In genomic region chr11:69683764-69684333, GRCh38 we compare ENCODE assay signal across 12 cellular contexts. TPM values are rescaled to one million over a fixed set of nuclear protein-coding genes. Genes with fewer than 3 reads are reported as not detected.
DNase-seq lines count a peak whose midpoint lies in the region; ATAC-seq and TF ChIP-seq lines count a peak whose summit lies in the region.
"Had no signal": no experiment of that assay in that cellular context is flagged by ENCODE, and none has a peak within 500 bp of the region (broad histone marks: within the 10 kb centered on the region; RNA-seq: fewer than 3 reads in every experiment).

No MANE protein-coding gene starts in this region.

- H3K79me1 ChIP-seq in H9 (ENCODE audit: insufficient read depth, low read depth, low read length, poor library complexity, severe bottlenecking) (no peaks in the 10 kb centered on the region), neuronal stem cell (ENCODE audit: low read depth, low read length) (no peaks in the 10 kb centered on the region)

- H3K18ac ChIP-seq in H9 (ENCODE audit: insufficient read length, low read depth, low read length) (no peak overlapping the region), neuronal stem cell (ENCODE audit: low read length) (no peak overlapping the region)

- no peak overlapping the region for H2BK20ac ChIP-seq in H9 (ENCODE audit: low read depth, low read length, poor library complexity, severe bottlenecking)

- no peak overlapping the region for H4K5ac ChIP-seq in H9 (ENCODE audit: insufficient read length, low read depth, low read length)

- no peak overlapping the region for H2BK5ac ChIP-seq in H9 (ENCODE audit: insufficient read length, low read length)
- H2BK5ac ChIP-seq in neuronal stem cell (ENCODE audit: low read length), result no peak overlapping the region

- H3K9ac ChIP-seq in H9 (ENCODE audit: extremely low read depth, insufficient read length, low read length) (no peak overlapping the region), neuronal stem cell (ENCODE audit: low read depth, low read length, poor library complexity) (no peak overlapping the region)

- H3K27me3 ChIP-seq in H9 (ENCODE audit: insufficient read depth, low read length), result no peaks in the 10 kb centered on the region
- H3K27me3 ChIP-seq in neuronal stem cell (ENCODE audit: control insufficient read depth in 3 of 3, insufficient read depth in 3 of 3, low read depth in 1 of 3, low read length in 3 of 3), result peaks cover 0 to 14% (median 8%) of the 10 kb centered on the region in 3 experiments

- ATAC-seq in HG03039 (IDR thresholded peaks at IDR 0.05; ENCODE audit: unreplicated experiment), result no peak

- H3K4me3 ChIP-seq in AG10803 (ENCODE audit: low read length), result no peak overlapping the region
- H3K4me3 ChIP-seq in neuronal stem cell (ENCODE audit: low read length in 2 of 2), result no peak overlapping the region

- H3K27me3 Mint-ChIP-seq in H9 (ENCODE audit: low read depth), result peaks cover 23% of the 10 kb centered on the region

- no peaks in the 10 kb centered on the region; a peak in 1 of 7 replicates for H3K36me3 Mint-ChIP-seq in H9 (ENCODE audit: insufficient read depth in 1 of 3, low read depth in 3 of 3)

- H3K9me3 ChIP-seq in H9 (ENCODE audit: control insufficient read depth, low read depth, low read length), result no peaks in the 10 kb centered on the region
- H3K9me3 ChIP-seq in neuronal stem cell (replicated peaks in 1 of 2; ENCODE audit: control insufficient read depth in 2 of 2, insufficient read depth in 1 of 2, low read depth in 1 of 2, low read length in 2 of 2), result peaks cover 0 to 3% of the 10 kb centered on the region in 2 donors

- no CpG with 5 or more reads among the region's 9 CpGs for WGBS in H9 (ENCODE audit: extremely low coverage, insufficient read length, low lambda C conversion rate)
- no CpG with 5 or more reads among the region's 9 CpGs for WGBS in neuronal stem cell (ENCODE audit: extremely low coverage in 2 of 2, insufficient read length in 2 of 2, insufficient replicate concordance in 1 of 2), 2 donors

- H4K8ac ChIP-seq in H9 (replicated peaks; ENCODE audit: insufficient read length, low read depth, low read length), result no peak overlapping the region
- no peak overlapping the region for H4K8ac ChIP-seq in neuronal stem cell (ENCODE audit: low read depth, low read length)

- H3K4me1 ChIP-seq in H9 (ENCODE audit: insufficient read depth, low read length) (no peaks in the 10 kb centered on the region), neuronal stem cell (ENCODE audit: control insufficient read depth in 2 of 2, insufficient read depth in 1 of 2, low read depth in 1 of 2, low read length in 2 of 2) (peaks cover 0 to 2% of the 10 kb centered on the region in 2 donors)

- no peak overlapping the region for H3K4ac ChIP-seq in H9 (ENCODE audit: low read depth, low read length)
- no peak overlapping the region for H3K4ac ChIP-seq in neuronal stem cell (ENCODE audit: low read length)

- H2BK12ac ChIP-seq in H9 (ENCODE audit: insufficient read length, low read depth, low read length) (no peak overlapping the region), neuronal stem cell (ENCODE audit: low read length) (no peak overlapping the region)

- TF ChIP-seq CTCF in AG10803 (conservative IDR thresholded peaks at IDR 0.05; ENCODE audit: low read length), result peak; percentile 31
- TF ChIP-seq CTCF in H9 (conservative IDR thresholded peaks at IDR 0.05), result peak; percentile 89
- TF ChIP-seq CTCF in VCaP (conservative IDR thresholded peaks at IDR 0.05), result peak; percentile 87

- no peak overlapping the region for H3K4me2 ChIP-seq in H9 (ENCODE audit: insufficient read depth, insufficient read length, low read length)
- no peak overlapping the region for H3K4me2 ChIP-seq in neuronal stem cell (ENCODE audit: insufficient read depth, low read length, poor library complexity, severe bottlenecking)

- no peak overlapping the region for H3K56ac ChIP-seq in H9 (ENCODE audit: insufficient read length, low read depth, low read length)

- H3T11ph ChIP-seq in H9 (ENCODE audit: low read length), result no peak overlapping the region

- peaks cover 0 to 6% of the 10 kb centered on the region in 2 experiments; a peak in 2 of 4 replicates for H3K4me1 Mint-ChIP-seq in H9

- no peak for DNase-seq in AG10803 (ENCODE audit: low read depth)
- peak; percentile 73 for DNase-seq in H9
- peak; percentile 50 for DNase-seq in kidney tubule cell (ENCODE audit: low spot score)
- DNase-seq in neuronal stem cell (ENCODE audit: low spot score), result no peak
- DNase-seq in DMS79 (lab: John Stamatoyannopoulos, UW), result no peak
- DNase-seq in mucosa of gallbladder (ENCODE audit: low spot score), result no peak
- DNase-seq: NCI-H510A treated with DMSO at 0.1 percent for 48 hours had no signal

- H2BK15ac ChIP-seq in H9 (ENCODE audit: low read depth, low read length) (no peak overlapping the region), neuronal stem cell (ENCODE audit: low read length) (no peak overlapping the region)

- no peaks in the 10 kb centered on the region for H3K36me3 ChIP-seq in neuronal stem cell (replicated peaks in 1 of 2; ENCODE audit: control insufficient read depth in 2 of 2, insufficient read depth in 2 of 2, low read length in 2 of 2)

- no peak overlapping the region for H3K4me3 Mint-ChIP-seq in H9
- H3K4me3 Mint-ChIP-seq: stimulated activated naive CD8-positive, alpha-beta T cell treated with anti-CD3 and anti-CD28 coated beads, Interleukin-15, Interleukin-2, amounts not matched to agents 100 ng/mL and 50 ng/mL, for 24 hours had no signal

- H3K14ac ChIP-seq in H9 (ENCODE audit: insufficient read depth, low read length) (no peak overlapping the region), neuronal stem cell (ENCODE audit: low read length) (no peak overlapping the region)

- H4K20me1 ChIP-seq in H9 (ENCODE audit: control insufficient read depth, insufficient read depth, insufficient read length), result peaks cover 2% of the 10 kb centered on the region

- no peak overlapping the region for H3K23ac ChIP-seq in H9 (ENCODE audit: insufficient read length, low read depth, low read length)
- no peak overlapping the region for H3K23ac ChIP-seq in neuronal stem cell (ENCODE audit: low read depth, low read length, poor library complexity)

- H2AFZ ChIP-seq in H9 (ENCODE audit: low read length), result no peak overlapping the region
- no peak overlapping the region for H2AFZ ChIP-seq in neuronal stem cell (ENCODE audit: low read length)

- no peaks in the 10 kb centered on the region for H3K23me2 ChIP-seq in H9 (ENCODE audit: insufficient read length, low read depth, low read length, poor library complexity, severe bottlenecking)

- no peak overlapping the region for H3K27ac ChIP-seq in H9 (ENCODE audit: insufficient read length, low read depth, low read length)
- no peak overlapping the region for H3K27ac ChIP-seq in VCaP
- no peak overlapping the region for H3K27ac ChIP-seq in neuronal stem cell (replicated peaks; ENCODE audit: low read length)
- H3K27ac ChIP-seq: epithelial cell of prostate had no signal

- no peak overlapping the region for H3K27ac Mint-ChIP-seq in H9
- H3K27ac Mint-ChIP-seq: stimulated activated naive CD8-positive, alpha-beta T cell treated with anti-CD3 and anti-CD28 coated beads, Interleukin-15, Interleukin-2, amounts not matched to agents 100 ng/mL and 50 ng/mL, for 24 hours had no signal

- peaks cover 0 to 2% of the 10 kb centered on the region in 2 experiments; a peak in 3 of 5 replicates for H3K9me3 Mint-ChIP-seq in H9
- H3K9me3 Mint-ChIP-seq: stimulated activated naive CD8-positive, alpha-beta T cell treated with anti-CD3 and anti-CD28 coated beads, Interleukin-15, Interleukin-2, amounts not matched to agents 100 ng/mL and 50 ng/mL, for 24 hours had no signal

- no peak overlapping the region for H2BK120ac ChIP-seq in H9 (ENCODE audit: low read depth, low read length, poor library complexity, severe bottlenecking)
- no peak overlapping the region for H2BK120ac ChIP-seq in neuronal stem cell (ENCODE audit: low read depth, low read length)

- no peaks in the 10 kb centered on the region for H3K79me2 ChIP-seq in H9 (ENCODE audit: insufficient read depth, low read length)

- H4K91ac ChIP-seq in H9 (ENCODE audit: insufficient read length, low read depth, low read length) (no peak overlapping the region), neuronal stem cell (ENCODE audit: low read depth, low read length, poor library complexity) (no peak overlapping the region)

- H2AK5ac ChIP-seq in H9 (ENCODE audit: insufficient read length, low read length) (no peak overlapping the region), neuronal stem cell (ENCODE audit: low read depth, low read length) (no peak overlapping the region)

RNA-seq across cellular contexts. Expression of gene LTO1, which starts 8.7 kb away (rescaled TPM):
- total RNA-seq in H9 (2021), result 25.3 and 26.2 TPM in 2 replicates
- polyA plus RNA-seq in neuronal stem cell (2013, experiment 1 of 2), result 13.6 TPM
- 13.3 TPM for polyA plus RNA-seq in neuronal stem cell (2013, experiment 2 of 2)
- total RNA-seq in mucosa of gallbladder, result 24.5 TPM

RNA-seq across cellular contexts. Expression of gene FGF19, which starts 20.0 kb away (rescaled TPM):
- 7.4 and 7.7 TPM in 2 replicates for total RNA-seq in H9 (2021)
- polyA plus RNA-seq in neuronal stem cell (2013, experiment 1 of 2), result 0.20 TPM
- polyA plus RNA-seq in neuronal stem cell (2013, experiment 2 of 2), result 0.15 TPM
- 362 TPM for total RNA-seq in mucosa of gallbladder
- total RNA-seq: activated CD8-positive, alpha-beta memory T cell treated with anti-CD3 and anti-CD28 coated beads for 36 hours had no signal

RNA-seq across cellular contexts. Expression of gene CCND1, which starts 42.9 kb away (rescaled TPM):
- total RNA-seq in H9 (2021) (372 and 399 TPM in 2 replicates), mucosa of gallbladder (181 TPM)
- 56.5 TPM for polyA plus RNA-seq in neuronal stem cell (2013, experiment 1 of 2)
- polyA plus RNA-seq in neuronal stem cell (2013, experiment 2 of 2), result 57.8 TPM

Comparison
In these comparisons a context has a peak if more than half of its experiments do, and no peak if none do; other contexts are left out.
1. DNase-seq: peak in H9 (single experiment) and kidney tubule cell (single experiment); none in AG10803 (single experiment), neuronal stem cell (single experiment), DMS79 (single experiment) and mucosa of gallbladder (single experiment).
2. CTCF ChIP-seq: peak in every context shown above with its lines; median percentile 89 in H9; 87 in VCaP; 31 in AG10803.
3. RNA of gene FGF19, which starts 20.0 kb away (total RNA-seq): 362 TPM in mucosa of gallbladder (single experiment); 7.4 to 7.7 TPM in H9; every median in the first group is over 10 times any median in the second.